In genomic region chr11:132064987-132065620, GRCh38 we compare ENCODE assay signal across 11 cellular contexts.
DNase-seq lines count a peak whose midpoint lies in the region; ATAC-seq and TF ChIP-seq lines count a peak whose summit lies in the region.
"Had no signal": no experiment of that assay in that cellular context is flagged by ENCODE, and none has a peak within 500 bp of the region (broad histone marks: within the 10 kb centered on the region; RNA-seq: fewer than 3 reads in every experiment).

No MANE protein-coding gene starts in this region.

- no peaks in the 10 kb centered on the region for H3K27me3 ChIP-seq in foreskin keratinocyte
- H3K27me3 ChIP-seq: neutrophil had no signal

- peak; percentile 91 for ATAC-seq in foreskin keratinocyte

- H3K4me3 ChIP-seq in skeletal muscle cell (ENCODE audit: low read depth, low read length), result no peak overlapping the region

- TF ChIP-seq CTCF in foreskin keratinocyte (conservative IDR thresholded peaks at IDR 0.05), result no peak

- in situ Hi-C loops in G401 (cut with HindIII; ENCODE audit: low sequenced_read_pairs), result no loop called here

- H3K27ac ChIP-seq in foreskin keratinocyte, result peak overlapping the region; percentile 38
- H3K27ac ChIP-seq: neutrophil had no signal

- H3K4me1 ChIP-seq in foreskin keratinocyte, result peaks cover 48% of the 10 kb centered on the region

- DNase-seq in H4 (ENCODE audit: low spot score) (peak; percentile 90), SKM-1 (lab: John Stamatoyannopoulos, UW; ENCODE audit: unreplicated experiment) (peak; percentile 15), foreskin keratinocyte (peak; percentile 99 to 100), skeletal muscle cell (ENCODE audit: low read depth) (peak; percentile 100), G401 (ENCODE audit: low spot score) (no peak), COLO668 (lab: John Stamatoyannopoulos, UW; ENCODE audit: unreplicated experiment) (no peak), NCI-H1436 (lab: John Stamatoyannopoulos, UW) (no peak)
- no peak for DNase-seq in stimulated activated naive CD4-positive, alpha-beta T cell treated with Interleukin-2 at 50 U/mL for 16 hours (lab: John Stamatoyannopoulos, UW)
- DNase-seq: activated CD4-positive, alpha-beta memory T cell treated with anti-CD3 and anti-CD28 coated beads, Interleukin-2, amount 10 ng/mL, durations not matched to agents 7 days and 5 days; aorta had no signal

Comparison
In these comparisons a context has a peak if more than half of its experiments do, and no peak if none do; other contexts are left out.
1. DNase-seq: peak in H4 (single experiment), SKM-1 (single experiment), foreskin keratinocyte (2 of 2) and skeletal muscle cell (single experiment); none in G401 (single experiment), stimulated activated naive CD4-positive, alpha-beta T cell treated with Interleukin-2 at 50 U/mL for 16 hours (single experiment), COLO668 (single experiment) and NCI-H1436 (single experiment).